Comparison of ENCODE assay signal across 28 cellular contexts in genomic region chr7:31962246-31962645, GRCh38.
"Had no signal": no experiment of that assay in that cellular context is flagged by ENCODE, and none has a peak within 500 bp of the region (broad histone marks: within the 10 kb centered on the region; RNA-seq: fewer than 3 reads in every experiment).

No MANE protein-coding gene starts in this region.

- H3K36me3 Mint-ChIP-seq: activated CD4-positive, alpha-beta memory T cell treated with anti-CD3 and anti-CD28 coated beads for 36 hours; activated naive CD8-positive, alpha-beta T cell treated with anti-CD3 and anti-CD28 coated beads for 36 hours; naive thymus-derived CD8-positive, alpha-beta T cell had no signal

- H3K9ac ChIP-seq: parathyroid adenoma had no signal

- H3K4me3 Mint-ChIP-seq: activated CD4-positive, alpha-beta memory T cell treated with anti-CD3 and anti-CD28 coated beads for 36 hours; activated CD4-positive, alpha-beta T cell treated with anti-CD3 and anti-CD28 coated beads, Interleukin-2, amount 10 ng/mL, durations not matched to agents 24 days and 14 days; activated naive CD4-positive, alpha-beta T cell treated with anti-CD3 and anti-CD28 coated beads for 36 hours; activated naive CD8-positive, alpha-beta T cell treated with anti-CD3 and anti-CD28 coated beads for 36 hours; activated T-helper 1 cell treated with anti-CD3 and anti-CD28 coated beads, Interleukin-12 subunit alpha, Interleukin-12 subunit beta, Interleukin-2, Interleukin-4 antibody, amounts not matched to agents 30 ng/mL and 10 ng/mL and 1 ng/mL, durations not matched to agents 14 hours and 24 hours and 36 hours; brain; effector memory CD8-positive, alpha-beta T cell; naive thymus-derived CD8-positive, alpha-beta T cell; neural crest cell; T-helper 1 cell treated with Interleukin-12 subunit alpha and Interleukin-12 subunit beta and Interleukin-4 antibody, amounts not matched to agents 30 μg/mL and 1 μg/mL, for 36 hours had no signal

- H3K27ac Mint-ChIP-seq: activated CD4-positive, alpha-beta memory T cell treated with anti-CD3 and anti-CD28 coated beads for 36 hours; activated CD4-positive, alpha-beta T cell treated with anti-CD3 and anti-CD28 coated beads, Interleukin-2, amount 10 ng/mL, durations not matched to agents 24 days and 14 days; activated naive CD4-positive, alpha-beta T cell treated with anti-CD3 and anti-CD28 coated beads for 36 hours; activated naive CD8-positive, alpha-beta T cell treated with anti-CD3 and anti-CD28 coated beads for 36 hours; activated T-helper 1 cell treated with anti-CD3 and anti-CD28 coated beads, Interleukin-12 subunit alpha, Interleukin-12 subunit beta, Interleukin-2, Interleukin-4 antibody, amounts not matched to agents 30 ng/mL and 10 ng/mL and 1 ng/mL, durations not matched to agents 14 hours and 24 hours and 36 hours; brain; effector memory CD8-positive, alpha-beta T cell; naive thymus-derived CD8-positive, alpha-beta T cell; T-helper 1 cell treated with Interleukin-12 subunit alpha and Interleukin-12 subunit beta and Interleukin-4 antibody, amounts not matched to agents 30 μg/mL and 1 μg/mL, for 36 hours had no signal

- H3K9me3 ChIP-seq: adrenal gland, ascending aorta, psoas muscle, tibial nerve had no signal

- H3K79me2 ChIP-seq: parathyroid adenoma had no signal

- H3K4me3 ChIP-seq: adrenal gland, ascending aorta, psoas muscle, tibial nerve had no signal

- DNase-seq: activated CD4-positive, alpha-beta memory T cell treated with anti-CD3 and anti-CD28 coated beads for 36 hours; activated CD4-positive, alpha-beta T cell treated with anti-CD3 and anti-CD28 coated beads, Interleukin-2, amount 10 ng/mL, durations not matched to agents 24 days and 14 days; activated CD4-positive, CD25-positive, alpha-beta regulatory T cell treated with anti-CD3 and anti-CD28 coated beads, Interleukin-2, amount 50 U/mL, for 72 hours; activated CD8-positive, alpha-beta memory T cell treated with anti-CD3 and anti-CD28 coated beads, Interleukin-2, amount 50 U/mL, for 4 hours; activated effector memory CD4-positive, alpha-beta T cell treated with anti-CD3 and anti-CD28 coated beads, Interleukin-2, amount 50 U/mL, for 16 hours; activated naive CD4-positive, alpha-beta T cell treated with anti-CD3 and anti-CD28 coated beads for 36 hours; activated naive CD8-positive, alpha-beta T cell treated with anti-CD3 and anti-CD28 coated beads for 36 hours; activated T-cell treated with anti-CD3 and anti-CD28 coated beads, Interleukin-2, amount 50 U/mL, for 1 hour; adrenal gland; caudate nucleus; cortex of kidney; effector memory CD8-positive, alpha-beta T cell; head of caudate nucleus; midbrain; naive thymus-derived CD8-positive, alpha-beta T cell; nucleus accumbens; psoas muscle; stimulated activated CD4-positive, alpha-beta T cell treated with anti-CD3 and anti-CD28 coated beads, Interleukin-2, amount 100 ng/mL, for 48 hours; stimulated activated naive CD4-positive, alpha-beta T cell treated with Interleukin-2 at 50 U/mL for 16 hours; T-helper 9 cell; WERI-Rb-1 had no signal

- ATAC-seq: effector memory CD8-positive, alpha-beta T cell; naive thymus-derived CD8-positive, alpha-beta T cell; psoas muscle had no signal

- H2AFZ ChIP-seq: parathyroid adenoma had no signal

- H3K27me3 ChIP-seq: adrenal gland, ascending aorta, tibial nerve had no signal

- H3K36me3 ChIP-seq: adrenal gland, ascending aorta, tibial nerve, WERI-Rb-1 had no signal

- H3K27ac ChIP-seq: adrenal gland, ascending aorta, parathyroid adenoma, psoas muscle, tibial nerve, WERI-Rb-1 had no signal

- H3K4me1 Mint-ChIP-seq: activated CD4-positive, alpha-beta T cell treated with anti-CD3 and anti-CD28 coated beads, Interleukin-2, amount 10 ng/mL, durations not matched to agents 24 days and 14 days; activated naive CD8-positive, alpha-beta T cell treated with anti-CD3 and anti-CD28 coated beads for 36 hours; brain; naive thymus-derived CD8-positive, alpha-beta T cell; neural crest cell had no signal

- H3K27me3 Mint-ChIP-seq: activated CD4-positive, alpha-beta memory T cell treated with anti-CD3 and anti-CD28 coated beads for 36 hours; activated CD4-positive, alpha-beta T cell treated with anti-CD3 and anti-CD28 coated beads, Interleukin-2, amount 10 ng/mL, durations not matched to agents 24 days and 14 days; activated naive CD8-positive, alpha-beta T cell treated with anti-CD3 and anti-CD28 coated beads for 36 hours; effector memory CD8-positive, alpha-beta T cell; naive thymus-derived CD8-positive, alpha-beta T cell had no signal

- H3K4me1 ChIP-seq: ascending aorta, parathyroid adenoma, psoas muscle had no signal
